Comparison of ENCODE assay signal across 12 cellular contexts in the genomic region with DNA sequence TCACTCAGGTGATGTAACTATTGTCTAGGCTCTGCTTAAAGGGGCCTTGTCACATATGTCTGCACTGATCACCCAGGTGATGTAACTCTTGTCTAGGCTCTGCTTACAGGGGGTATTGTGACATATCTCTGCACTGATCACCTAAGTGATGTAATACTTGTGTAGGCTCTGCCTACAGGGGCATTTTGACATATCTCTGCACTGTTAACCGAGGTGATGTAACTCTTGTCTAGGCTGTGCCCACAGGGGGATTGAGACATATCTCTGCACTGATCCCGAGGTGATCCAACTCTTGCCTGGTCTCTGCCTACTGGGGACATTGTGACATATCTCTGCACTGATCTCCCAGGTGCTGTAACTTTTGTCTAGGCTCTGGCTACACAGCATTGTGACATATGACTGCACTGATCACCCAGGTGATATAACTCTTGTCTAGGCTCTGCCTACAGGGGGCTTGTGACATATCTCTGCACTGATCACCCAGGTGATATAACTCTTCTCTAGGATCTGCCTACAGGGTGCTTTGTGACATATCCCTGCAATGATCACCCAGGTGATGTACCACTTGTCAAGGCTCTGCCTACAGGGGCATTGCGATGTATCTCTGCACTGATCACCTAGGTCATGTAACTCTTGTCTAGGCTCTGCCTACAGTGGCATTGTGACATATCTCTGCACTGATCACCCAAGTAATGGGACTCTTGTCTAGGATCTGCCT. TPM values are rescaled to one million over a fixed set of nuclear protein-coding genes. Genes with fewer than 3 reads are reported as not detected.
DNase-seq lines count a peak whose midpoint lies in the region; ATAC-seq lines count a peak whose summit lies in the region.
"Not testable (repeated sequence)": the region's sequence is repeated elsewhere in the genome, so short reads cannot be mapped to it uniquely, and the experiment has no call there.
"Had no signal": no experiment of that assay in that cellular context is flagged by ENCODE, and none has a peak within 500 bp of the region (broad histone marks: within the 10 kb centered on the region; RNA-seq: fewer than 3 reads in every experiment).

No MANE protein-coding gene starts in this region.

- H3K4me3 Mint-ChIP-seq in T-helper 17 cell; effector memory CD8-positive, alpha-beta T cell; naive B cell: not testable (repeated sequence)

- not testable (repeated sequence) for H3K27ac Mint-ChIP-seq in T-helper 17 cell; effector memory CD8-positive, alpha-beta T cell; naive B cell

- ATAC-seq in GM19023 (IDR thresholded peaks at IDR 0.05; ENCODE audit: unreplicated experiment) (peak; percentile 48), GM21619 (IDR thresholded peaks at IDR 0.05; ENCODE audit: unreplicated experiment) (peak; percentile 41), HG02938 (IDR thresholded peaks at IDR 0.05; ENCODE audit: unreplicated experiment) (peak; percentile 38), HG03342 (IDR thresholded peaks at IDR 0.05; ENCODE audit: unreplicated experiment) (peak; percentile 55), T-helper 17 cell (peak; percentile 32), naive B cell (ENCODE audit: low read depth in 2 of 2) (peak in 1 of 2 donors; percentile 28)
- peak; percentile 5 for ATAC-seq in effector memory CD8-positive, alpha-beta T cell (replicated peaks)

- not testable (repeated sequence) for H3K9me3 ChIP-seq in T-helper 17 cell (ENCODE audit: control insufficient read depth, low read length, poor library complexity, severe bottlenecking)

- H3K9me3 Mint-ChIP-seq in effector memory CD8-positive, alpha-beta T cell = peaks cover 15 to 35% of the 10 kb centered on the region in 2 donors
- peaks cover 14 to 34% (median 30%) of the 10 kb centered on the region in 7 donors for H3K9me3 Mint-ChIP-seq in naive B cell

- DNase-seq in T-helper 17 cell = not testable (repeated sequence)
- peak in 2 of 3 experiments; percentile 34 to 37 for DNase-seq in effector memory CD8-positive, alpha-beta T cell
- peak; percentile 15 for DNase-seq in naive B cell

- H3K4me1 Mint-ChIP-seq in T-helper 17 cell, naive B cell: not testable (repeated sequence)
- peaks cover 8 to 21% of the 10 kb centered on the region in 2 donors for H3K4me1 Mint-ChIP-seq in effector memory CD8-positive, alpha-beta T cell (ENCODE audit: low read depth in 2 of 2)

- H3K27me3 Mint-ChIP-seq in T-helper 17 cell = not testable (repeated sequence)
- peaks cover 0 to 20% of the 10 kb centered on the region in 2 donors for H3K27me3 Mint-ChIP-seq in effector memory CD8-positive, alpha-beta T cell
- peaks cover 0 to 18% (median 4%) of the 10 kb centered on the region in 3 donors for H3K27me3 Mint-ChIP-seq in naive B cell

- H3K36me3 Mint-ChIP-seq in T-helper 17 cell (ENCODE audit: low read depth); effector memory CD8-positive, alpha-beta T cell (ENCODE audit: insufficient read depth); naive B cell: not testable (repeated sequence)

RNA-seq across cellular contexts. Expression of gene USP14, which starts 50.3 kb away (rescaled TPM):
- 10 to 100 TPM; 43.3 to 44.7 TPM for total RNA-seq in T-helper 17 cell
- polyA plus RNA-seq in naive B cell (ENCODE audit: low read depth in 6 of 6) = 10 to 100 TPM; 11.4 to 32.9 (median 25.6) TPM

RNA-seq across cellular contexts. Expression of gene TUBB8B, which starts 58.7 kb away (rescaled TPM):
- total RNA-seq in T-helper 17 cell = not detected
- polyA plus RNA-seq in naive B cell (ENCODE audit: low read depth in 6 of 6) = 1 to 10 TPM in 1 of 6 donors, under 1 TPM in 2, not detected in 3; 0.23 to 1.5 (median 0.54) TPM
- total RNA-seq: activated naive CD8-positive, alpha-beta T cell treated with anti-CD3 and anti-CD28 coated beads, Interleukin-2, amount 10 ng/mL, durations not matched to agents 7 days and 5 days; cardiac muscle cell; MCF 10A; pulmonary artery endothelial cell; T-helper 2 cell treated with Interferon-gamma antibody and Interleukin-4, amounts not matched to agents 100 ng/mL and 5 ng/mL, for 36 hours had no signal
- polyA plus RNA-seq: cardiac muscle cell had no signal
